Comparison of ENCODE assay signal across 30 cellular contexts in the genomic region with DNA sequence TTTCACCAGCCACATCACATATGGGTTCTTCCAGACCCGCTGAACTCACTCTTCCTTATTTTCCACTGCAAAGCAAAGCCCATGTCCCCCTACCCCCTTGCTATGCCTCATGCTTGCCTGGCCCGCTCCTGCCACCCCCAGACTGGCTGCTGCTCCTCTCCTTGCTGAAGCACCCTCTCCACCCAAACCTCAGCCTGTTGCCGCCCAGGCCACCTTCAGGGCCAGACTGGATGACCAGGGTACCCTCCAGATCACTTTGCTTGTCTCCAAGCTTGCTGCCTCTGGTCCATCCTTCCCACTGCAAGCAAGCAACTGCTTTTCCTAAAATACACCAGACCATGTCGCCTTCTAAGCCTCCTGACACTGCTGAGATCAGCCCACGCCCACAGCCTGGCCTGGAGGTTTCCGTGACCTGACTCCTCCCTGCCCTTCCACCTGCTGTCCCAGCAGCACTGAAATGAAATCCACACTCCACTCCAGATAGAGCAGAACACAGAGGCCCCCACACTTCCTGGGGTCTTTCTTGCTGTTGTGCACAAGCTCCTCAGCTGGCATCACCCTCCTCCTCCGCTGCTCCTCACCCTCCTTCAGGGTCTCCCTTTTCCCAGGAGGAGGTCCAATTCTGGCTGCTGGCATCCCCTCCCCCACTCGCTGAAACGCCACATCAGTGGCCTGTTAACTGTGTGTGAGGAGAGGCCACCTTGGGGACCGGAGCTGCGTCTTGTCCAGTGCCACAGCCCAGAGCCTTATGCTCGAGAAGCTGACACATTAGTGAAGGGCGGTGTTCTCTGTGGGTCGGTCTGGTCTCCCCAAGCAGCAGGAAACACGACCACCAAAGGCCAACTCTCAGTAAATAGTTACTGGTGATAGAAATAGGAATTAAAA.
A peak's percentile ranks its signal among the peaks of the same experiment; 100 is the strongest.
DNase-seq lines count a peak whose midpoint lies in the region; ATAC-seq and TF ChIP-seq lines count a peak whose summit lies in the region.
"Had no signal": no experiment of that assay in that cellular context is flagged by ENCODE, and none has a peak within 500 bp of the region (broad histone marks: within the 10 kb centered on the region; RNA-seq: fewer than 3 reads in every experiment).

No MANE protein-coding gene starts in this region.

- no peak overlapping the region for H3K18ac ChIP-seq in H9 (ENCODE audit: insufficient read length, low read depth, low read length)

- no peak overlapping the region for H2BK5ac ChIP-seq in H9 (ENCODE audit: insufficient read length, low read length)

- H3K27me3 ChIP-seq in H9 (ENCODE audit: insufficient read depth, low read length) (no peaks in the 10 kb centered on the region), spleen (replicated peaks in 1 of 7) (peaks cover 0 to 53% (median 5%) of the 10 kb centered on the region in 7 donors)
- H3K27me3 ChIP-seq: BE2C, colonic mucosa, testis, vagina had no signal

- no peaks in the 10 kb centered on the region for H3K23me2 ChIP-seq in H9 (ENCODE audit: insufficient read length, low read depth, low read length, poor library complexity, severe bottlenecking)

- ATAC-seq in HG02759 (IDR thresholded peaks at IDR 0.05; ENCODE audit: unreplicated experiment) (no peak), HG03432 (IDR thresholded peaks at IDR 0.05; ENCODE audit: unreplicated experiment) (no peak)
- ATAC-seq: activated CD8-positive, alpha-beta T cell treated with anti-CD3 and anti-CD28 coated beads, Interleukin-2, amount 10 ng/mL, durations not matched to agents 7 days and 5 days; effector memory CD8-positive, alpha-beta T cell; GM12878; lower lobe of right lung; naive thymus-derived CD4-positive, alpha-beta T cell; stimulated activated naive B cell treated with anti-CD40 and anti-IgM and Interleukin-4, amounts not matched to agents 10 μg/mL and 1 μg/mL and 100 μg/mL, for 72 hours had no signal

- H3T11ph ChIP-seq in H9 (ENCODE audit: low read length): no peak overlapping the region

- H3K27ac Mint-ChIP-seq in H9: peak overlapping the region; percentile 26 to 52 (median 32); a peak in 3 of 7 replicates
- H3K27ac Mint-ChIP-seq: activated CD8-positive, alpha-beta T cell treated with anti-CD3 and anti-CD28 coated beads, Interleukin-2, amount 10 ng/mL, durations not matched to agents 7 days and 5 days; activated naive CD8-positive, alpha-beta T cell; activated T-helper 2 cell treated with anti-CD3 and anti-CD28 coated beads, Interferon-gamma antibody, Interleukin-2, Interleukin-4, amounts not matched to agents 10 μg/mL and 5 μg/mL and 100 μg/mL, durations not matched to agents 14 hours and 24 hours and 36 hours; effector memory CD8-positive, alpha-beta T cell; naive thymus-derived CD4-positive, alpha-beta T cell; stimulated activated naive B cell treated with anti-CD40 and anti-IgM and Interleukin-4, amounts not matched to agents 10 μg/mL and 1 μg/mL and 100 μg/mL, for 72 hours had no signal

- H3K36me3 ChIP-seq in spleen: no peaks in the 10 kb centered on the region
- H3K36me3 ChIP-seq: BE2C, colonic mucosa, lower lobe of right lung, vagina had no signal

- no peak overlapping the region for H2BK12ac ChIP-seq in H9 (ENCODE audit: insufficient read length, low read depth, low read length)

- no peak overlapping the region for H3K56ac ChIP-seq in H9 (ENCODE audit: insufficient read length, low read depth, low read length)

- H2BK20ac ChIP-seq in H9 (ENCODE audit: low read depth, low read length, poor library complexity, severe bottlenecking): no peak overlapping the region

- no peak overlapping the region for H3K4me2 ChIP-seq in H9 (ENCODE audit: insufficient read depth, insufficient read length, low read length)

- no peak overlapping the region for H3K4ac ChIP-seq in H9 (ENCODE audit: low read depth, low read length)

- no peak overlapping the region for H3K9ac ChIP-seq in H9 (ENCODE audit: extremely low read depth, insufficient read length, low read length)

- DNase-seq in H9 (no peak), coronary artery (ENCODE audit: low spot score) (peak; percentile 22), left kidney (ENCODE audit: low read depth, low spot score) (peak; percentile 54), spleen (peak; percentile 48)
- DNase-seq in activated CD4-positive, alpha-beta T cell treated with anti-CD3 and anti-CD28 coated beads, Interleukin-2, amount 50 U/mL, for 48 hours: no peak
- DNase-seq: activated CD8-positive, alpha-beta T cell treated with anti-CD3 and anti-CD28 coated beads, Interleukin-2, amount 10 ng/mL, durations not matched to agents 7 days and 5 days; BE2C; colonic mucosa; DMS153; effector memory CD8-positive, alpha-beta T cell; erythroblast; GOT3; KG1; lower lobe of right lung; midbrain; naive thymus-derived CD4-positive, alpha-beta T cell; NCI-H1930; NCI-H524 treated with DMSO at 0.1 percent for 48 hours; occipital lobe; SHP77; stimulated activated naive B cell treated with anti-CD40 and anti-IgM and Interleukin-4, amounts not matched to agents 10 μg/mL and 1 μg/mL and 100 μg/mL, for 72 hours; T-helper 2 cell; testis had no signal

- H3K9me3 ChIP-seq in H9 (ENCODE audit: control insufficient read depth, low read depth, low read length) (no peaks in the 10 kb centered on the region), spleen (peaks cover 0 to 2% (median 0%) of the 10 kb centered on the region in 8 donors)
- H3K9me3 ChIP-seq: BE2C, colonic mucosa, lower lobe of right lung, testis, vagina had no signal

- H3K4me1 ChIP-seq in H9 (ENCODE audit: insufficient read depth, low read length) (no peaks in the 10 kb centered on the region; the same call in 1 of the 2 replicates), spleen (peaks cover 0 to 16% (median 0%) of the 10 kb centered on the region in 6 donors)
- H3K4me1 ChIP-seq: colonic mucosa, lower lobe of right lung, vagina had no signal

- peaks cover under 1 to 5% of the 10 kb centered on the region in 2 experiments for H3K9me3 Mint-ChIP-seq in H9
- H3K9me3 Mint-ChIP-seq: activated T-helper 2 cell treated with anti-CD3 and anti-CD28 coated beads, Interferon-gamma antibody, Interleukin-2, Interleukin-4, amounts not matched to agents 10 μg/mL and 5 μg/mL and 100 μg/mL, durations not matched to agents 14 hours and 24 hours and 36 hours; effector memory CD8-positive, alpha-beta T cell had no signal

- H4K20me1 ChIP-seq in H9 (ENCODE audit: control insufficient read depth, insufficient read depth, insufficient read length): no peaks in the 10 kb centered on the region

- no peak overlapping the region for H4K8ac ChIP-seq in H9 (replicated peaks; ENCODE audit: insufficient read length, low read depth, low read length)

- peaks cover 33 to 40% of the 10 kb centered on the region in 2 experiments for H3K4me1 Mint-ChIP-seq in H9
- H3K4me1 Mint-ChIP-seq: stimulated activated naive B cell treated with anti-CD40 and anti-IgM and Interleukin-4, amounts not matched to agents 10 μg/mL and 1 μg/mL and 100 μg/mL, for 72 hours had no signal

- no peak overlapping the region for H2AK5ac ChIP-seq in H9 (ENCODE audit: insufficient read length, low read length)

- H3K14ac ChIP-seq in H9 (ENCODE audit: insufficient read depth, low read length): peak overlapping the region; percentile 11; the same call in 1 of the 2 replicates

- H3K23ac ChIP-seq in H9 (ENCODE audit: insufficient read length, low read depth, low read length): no peak overlapping the region

- H2BK15ac ChIP-seq in H9 (ENCODE audit: low read depth, low read length): no peak overlapping the region

- H3K4me3 Mint-ChIP-seq in H9: no peak overlapping the region
- H3K4me3 Mint-ChIP-seq: activated CD8-positive, alpha-beta T cell treated with anti-CD3 and anti-CD28 coated beads, Interleukin-2, amount 10 ng/mL, durations not matched to agents 7 days and 5 days; activated naive CD8-positive, alpha-beta T cell; effector memory CD8-positive, alpha-beta T cell; naive thymus-derived CD4-positive, alpha-beta T cell; stimulated activated naive B cell treated with anti-CD40 and anti-IgM and Interleukin-4, amounts not matched to agents 10 μg/mL and 1 μg/mL and 100 μg/mL, for 72 hours had no signal

- no peaks in the 10 kb centered on the region for H3K79me2 ChIP-seq in H9 (ENCODE audit: insufficient read depth, low read length)

- H4K91ac ChIP-seq in H9 (ENCODE audit: insufficient read length, low read depth, low read length): no peak overlapping the region

- no peak overlapping the region for H4K5ac ChIP-seq in H9 (ENCODE audit: insufficient read length, low read depth, low read length)

- H3K79me1 ChIP-seq in H9 (ENCODE audit: insufficient read depth, low read depth, low read length, poor library complexity, severe bottlenecking): no peaks in the 10 kb centered on the region

- no peak overlapping the region for H2AFZ ChIP-seq in H9 (ENCODE audit: low read length)

- H3K4me3 ChIP-seq in coronary artery: no peak overlapping the region
- no peak overlapping the region for H3K4me3 ChIP-seq in spleen
- H3K4me3 ChIP-seq: colonic mucosa, GM12878, lower lobe of right lung, skin epidermis, testis, vagina had no signal

- no peak for TF ChIP-seq CTCF in H9 (conservative IDR thresholded peaks at IDR 0.05)
- no peak for TF ChIP-seq CTCF in coronary artery (IDR thresholded peaks at IDR 0.05)
- no peak for TF ChIP-seq CTCF in spleen (IDR thresholded peaks at IDR 0.05 in 8 of 11, conservative IDR thresholded peaks at IDR 0.05 in 3 of 11)

- H3K36me3 Mint-ChIP-seq in H9 (ENCODE audit: insufficient read depth in 1 of 3, low read depth in 3 of 3): peaks cover 0 to 5% (median 0%) of the 10 kb centered on the region in 3 experiments; a peak in 2 of 7 replicates
- H3K36me3 Mint-ChIP-seq: stimulated activated naive B cell treated with anti-CD40 and anti-IgM and Interleukin-4, amounts not matched to agents 10 μg/mL and 1 μg/mL and 100 μg/mL, for 72 hours had no signal

- H3K27ac ChIP-seq in H9 (ENCODE audit: insufficient read length, low read depth, low read length) (no peak overlapping the region), coronary artery (peak overlapping the region; percentile 19 to 84), spleen (no peak overlapping the region)
- H3K27ac ChIP-seq: colonic mucosa, lower lobe of right lung, skin epidermis, testis, vagina had no signal

- peaks cover 12% of the 10 kb centered on the region for H3K27me3 Mint-ChIP-seq in H9 (ENCODE audit: low read depth)

- WGBS in H9 (ENCODE audit: extremely low coverage, insufficient read length, low lambda C conversion rate): no CpG with 5 or more reads among the region's 15 CpGs
- WGBS in spleen, 5 donors: 73 to 81% (median 79%) methylated on average over 15 of the region's 15 CpGs

- intact Hi-C loops in spleen (cut with DNase I; ENCODE audit: low total_unique reads): no loop called here

- TF ChIP-seq POLR2A in spleen (IDR thresholded peaks at IDR 0.05): no peak

- no peak overlapping the region for H2BK120ac ChIP-seq in H9 (ENCODE audit: low read depth, low read length, poor library complexity, severe bottlenecking)

Comparison
In these comparisons a context has a peak if more than half of its experiments do, and no peak if none do; other contexts are left out.
1. DNase-seq: peak in coronary artery (single experiment), left kidney (single experiment) and spleen (single experiment); none in H9 (single experiment) and activated CD4-positive, alpha-beta T cell treated with anti-CD3 and anti-CD28 coated beads, Interleukin-2, amount 50 U/mL, for 48 hours (0 of 2).
2. H3K27ac ChIP-seq: peak in coronary artery (2 of 2); none in H9 (single experiment) and spleen (0 of 8).